ENCODE assay signal across 3 cellular contexts in the genomic region with DNA sequence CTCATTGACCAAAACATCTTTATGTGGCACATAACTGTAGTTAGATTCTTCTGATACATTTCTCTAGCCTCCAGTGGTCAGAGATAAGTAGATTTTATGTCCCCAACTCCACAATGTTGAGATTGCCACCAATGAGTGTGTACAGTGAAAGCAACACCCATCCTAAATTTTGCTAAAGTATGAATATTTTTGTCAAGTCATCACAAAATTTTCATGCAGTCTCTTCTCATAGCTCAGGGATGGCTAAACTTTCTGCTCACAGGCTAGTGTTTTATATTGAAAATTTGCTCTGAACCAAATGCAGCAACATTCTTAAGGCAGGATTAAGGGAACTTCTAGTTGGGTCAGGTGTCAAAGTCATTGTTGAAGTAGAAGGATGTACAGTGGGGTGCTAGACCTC.
TF ChIP-seq lines count a peak whose summit lies in the region.

No MANE protein-coding gene starts in this region.

TF ChIP-seq in A549, 52 proteins besides CTCF, POLR2A, EP300 and RAD21:
- no peak for TF ChIP-seq ZSCAN20 (CRISPR knock-in tag; IDR thresholded peaks at IDR 0.05)
- TF ChIP-seq MAFK (IDR thresholded peaks at IDR 0.05; ENCODE audit: partially characterized antibody), result peak; percentile 81

TF ChIP-seq in IMR-90, 13 proteins besides CTCF, POLR2A, EP300 and RAD21:
- TF ChIP-seq MAFK (IDR thresholded peaks at IDR 0.05; ENCODE audit: low read depth, low read length), result peak; percentile 90
- TF ChIP-seq, protein P1, sequence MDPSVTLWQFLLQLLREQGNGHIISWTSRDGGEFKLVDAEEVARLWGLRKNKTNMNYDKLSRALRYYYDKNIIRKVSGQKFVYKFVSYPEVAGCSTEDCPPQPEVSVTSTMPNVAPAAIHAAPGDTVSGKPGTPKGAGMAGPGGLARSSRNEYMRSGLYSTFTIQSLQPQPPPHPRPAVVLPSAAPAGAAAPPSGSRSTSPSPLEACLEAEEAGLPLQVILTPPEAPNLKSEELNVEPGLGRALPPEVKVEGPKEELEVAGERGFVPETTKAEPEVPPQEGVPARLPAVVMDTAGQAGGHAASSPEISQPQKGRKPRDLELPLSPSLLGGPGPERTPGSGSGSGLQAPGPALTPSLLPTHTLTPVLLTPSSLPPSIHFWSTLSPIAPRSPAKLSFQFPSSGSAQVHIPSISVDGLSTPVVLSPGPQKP (IDR thresholded peaks at IDR 0.05; ENCODE audit: borderline replicate concordance, low read depth, low read length), result no peak

TF ChIP-seq in H1, 55 proteins besides CTCF, POLR2A, EP300 and RAD21:
- TF ChIP-seq HDAC6 (IDR thresholded peaks at IDR 0.05; ENCODE audit: low read depth, low read length) (no peak), MAFK (IDR thresholded peaks at IDR 0.05; ENCODE audit: low read depth, low read length) (peak; percentile 53; the same call in 1 of the 2 replicates)
